ENCODE assay signal across 8 cellular contexts in genomic region chr7:47581442-47581820, GRCh38. TPM values are rescaled to one million over a fixed set of nuclear protein-coding genes. Genes with fewer than 3 reads are reported as not detected.
DNase-seq lines count a peak whose midpoint lies in the region; ATAC-seq lines count a peak whose summit lies in the region.

No MANE protein-coding gene starts in this region.

- no peak overlapping the region for H3K4me3 Mint-ChIP-seq in stimulated activated naive CD8-positive, alpha-beta T cell treated with anti-CD3 and anti-CD28 coated beads, Interleukin-15, amount 100 ng/mL, for 72 hours

- intact Hi-C loops in left colon (cut with DNase I, micrococcal nuclease) = no loop called here

- H3K27ac Mint-ChIP-seq in stimulated activated naive CD8-positive, alpha-beta T cell treated with anti-CD3 and anti-CD28 coated beads, Interleukin-15, amount 100 ng/mL, for 72 hours = no peak overlapping the region

- ATAC-seq in left colon (peak; percentile 72), GM18498 (IDR thresholded peaks at IDR 0.05; ENCODE audit: unreplicated experiment) (no peak), GM19397 (IDR thresholded peaks at IDR 0.05; ENCODE audit: unreplicated experiment) (no peak), GM19395 (IDR thresholded peaks at IDR 0.05; ENCODE audit: unreplicated experiment) (no peak)
- ATAC-seq in stimulated activated naive CD8-positive, alpha-beta T cell treated with anti-CD3 and anti-CD28 coated beads, Interleukin-15, amount 100 ng/mL, for 72 hours = peak; percentile 10

- peaks cover 9% of the 10 kb centered on the region for H3K4me1 Mint-ChIP-seq in stimulated activated naive CD8-positive, alpha-beta T cell treated with anti-CD3 and anti-CD28 coated beads, Interleukin-15, amount 100 ng/mL, for 72 hours

- peaks cover 51% of the 10 kb centered on the region for H3K27me3 Mint-ChIP-seq in stimulated activated naive CD8-positive, alpha-beta T cell treated with anti-CD3 and anti-CD28 coated beads, Interleukin-15, amount 100 ng/mL, for 72 hours

- H3K9me3 Mint-ChIP-seq in stimulated activated naive CD8-positive, alpha-beta T cell treated with anti-CD3 and anti-CD28 coated beads, Interleukin-15, amount 100 ng/mL, for 72 hours = peaks cover 0 to 6% of the 10 kb centered on the region in 2 donors

- DNase-seq in HuH-7 (ENCODE audit: low spot score) = peak; percentile 58
- DNase-seq in astrocyte of the hippocampus (ENCODE audit: low read depth, low spot score) = peak; percentile 54
- DNase-seq in left colon = peak; percentile 58 to 74
- DNase-seq in stimulated activated naive CD8-positive, alpha-beta T cell treated with anti-CD3 and anti-CD28 coated beads, Interleukin-15, amount 100 ng/mL, for 72 hours = no peak
- no peak for DNase-seq in DMS79 treated with DMSO at 0.1 percent for 48 hours (lab: John Stamatoyannopoulos, UW)

RNA-seq across cellular contexts. Expression of gene TNS3, which starts 0.5 kb away (rescaled TPM):
- 10 to 100 TPM; 56.9 to 62.3 TPM for total RNA-seq in left colon

Comparison
In these comparisons a context has a peak if more than half of its experiments do, and no peak if none do; other contexts are left out.
1. DNase-seq: peak in HuH-7 (single experiment), astrocyte of the hippocampus (single experiment) and left colon (2 of 2); none in stimulated activated naive CD8-positive, alpha-beta T cell treated with anti-CD3 and anti-CD28 coated beads, Interleukin-15, amount 100 ng/mL, for 72 hours (0 of 2) and DMS79 treated with DMSO at 0.1 percent for 48 hours (single experiment).
2. ATAC-seq: peak in left colon (single experiment) and stimulated activated naive CD8-positive, alpha-beta T cell treated with anti-CD3 and anti-CD28 coated beads, Interleukin-15, amount 100 ng/mL, for 72 hours (single experiment); none in GM18498 (single experiment), GM19397 (single experiment) and GM19395 (single experiment).